ENCODE assay signal across 8 cellular contexts in the genomic region with DNA sequence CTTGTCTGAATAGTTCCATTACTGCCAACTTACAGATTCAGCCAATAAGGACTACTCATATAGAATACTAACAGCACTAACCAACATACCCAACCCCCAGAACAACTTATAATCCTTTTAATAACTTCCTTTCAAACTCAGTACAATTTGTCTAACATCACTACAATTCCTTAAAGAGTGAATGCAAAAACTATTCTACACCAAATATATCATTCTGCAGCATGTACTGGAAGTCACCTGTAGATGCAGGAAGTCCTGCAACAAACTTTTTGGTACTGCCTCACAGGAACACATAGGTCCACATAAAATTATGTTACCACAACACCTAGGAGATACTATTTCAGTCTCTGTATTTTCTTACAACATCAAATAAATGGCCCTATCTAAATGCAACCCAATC. TPM values are rescaled to one million over a fixed set of nuclear protein-coding genes. Genes with fewer than 3 reads are reported as not detected.
DNase-seq lines count a peak whose midpoint lies in the region; ATAC-seq, FAIRE-seq and TF ChIP-seq lines count a peak whose summit lies in the region.

No MANE protein-coding gene starts in this region.

- H2BK5ac ChIP-seq in H1 (ENCODE audit: low read depth, low read length): no peak overlapping the region

- no peak overlapping the region for H3K18ac ChIP-seq in H1 (ENCODE audit: extremely low read depth, low read length)

- no peak overlapping the region for H4K8ac ChIP-seq in H1 (ENCODE audit: extremely low read depth, insufficient read depth, low read length)

- no peak overlapping the region for H2BK120ac ChIP-seq in H1 (replicated peaks; ENCODE audit: low read depth, low read length)

- CTCF ChIA-PET in H1 (lab: Charles Lee; ENCODE audit: partially characterized antibody): no interaction called here

- H3K79me2 ChIP-seq in H1 (ENCODE audit: control insufficient read depth in 1 of 2, insufficient read depth in 2 of 2, low read length in 2 of 2): peaks cover 15 to 69% of the 10 kb centered on the region in 2 experiments; a peak in 3 of 4 replicates

- H3K4ac ChIP-seq in H1 (replicated peaks; ENCODE audit: insufficient read length, low read depth, low read length): no peak overlapping the region

- no peak overlapping the region for H4K91ac ChIP-seq in H1 (replicated peaks; ENCODE audit: insufficient read length, low read length)

- H2AFZ ChIP-seq in H1 (ENCODE audit: low read length): no peak overlapping the region

- intact Hi-C loops in CD14-positive monocyte (cut with micrococcal nuclease): no loop called here

- DNase-seq in CD14-positive monocyte (ENCODE audit: low spot score) (no peak), NT2/D1 (ENCODE audit: low read depth, low spot score) (no peak), H1 (ENCODE audit: low read depth in 1 of 2, low spot score in 2 of 2) (no peak), neural crest cell (ENCODE audit: low read depth, low spot score) (no peak), hepatic stellate cell (ENCODE audit: low spot score) (no peak), NCI-H774 (lab: John Stamatoyannopoulos, UW) (no peak)

- H3K56ac ChIP-seq in H1 (replicated peaks; ENCODE audit: insufficient read length, low read depth, low read length): no peak overlapping the region

- no peak overlapping the region for H3K27ac ChIP-seq in H1 (ENCODE audit: low read depth, low read length)

- POLR2A ChIA-PET in H1 (lab: Charles Lee; ENCODE audit: partially characterized antibody): interaction anchor here (3.4 kb wide), 1 partner anchor 10 kb away, joined by 48 read pairs; no protein-coding TSS in a partner anchor

- TF ChIP-seq EP300 in H1 (IDR thresholded peaks at IDR 0.05; ENCODE audit: borderline replicate concordance in 1 of 2, low read depth in 2 of 2, low read length in 2 of 2): no peak

- peak overlapping the region; percentile 89 to 93 for H3K4me2 ChIP-seq in H1 (ENCODE audit: insufficient read depth in 1 of 2, low read depth in 2 of 2, low read length in 2 of 2)

- H3K14ac ChIP-seq in H1 (ENCODE audit: insufficient read length): no peak overlapping the region

- H3K36me3 Mint-ChIP-seq in CD14-positive monocyte: peaks cover 57 to 63% of the 10 kb centered on the region in 2 donors
- H3K36me3 Mint-ChIP-seq in neural crest cell (ENCODE audit: low read depth): peaks cover 34% of the 10 kb centered on the region

- no peak for TF ChIP-seq POLR2A in H1 (IDR thresholded peaks at IDR 0.05; ENCODE audit: control extremely low read depth in 1 of 2, low read depth in 2 of 2, low read length in 2 of 2)

- peaks cover 0 to 3% (median 0%) of the 10 kb centered on the region in 7 donors for H3K9me3 Mint-ChIP-seq in CD14-positive monocyte
- no peaks in the 10 kb centered on the region for H3K9me3 Mint-ChIP-seq in neural crest cell

- H3K4me3 Mint-ChIP-seq in CD14-positive monocyte (peak overlapping the region; percentile 99), neural crest cell (peak overlapping the region; percentile 99)

- H3K4me1 Mint-ChIP-seq in CD14-positive monocyte (peaks cover 54% of the 10 kb centered on the region), neural crest cell (peaks cover 73% of the 10 kb centered on the region)

- peak overlapping the region; percentile 93 for H3K4me3 ChIP-seq in NT2/D1 (ENCODE audit: insufficient read length, low read depth)
- H3K4me3 ChIP-seq in H1 (ENCODE audit: extremely low read depth in 1 of 4, insufficient read depth in 2 of 4, low read depth in 3 of 4, low read length in 4 of 4): peak overlapping the region in 3 of 4 experiments; percentile 87 to 91 (median 89); a peak in 4 of 8 replicates

- TF ChIP-seq CTCF in CD14-positive monocyte (IDR thresholded peaks at IDR 0.05) (no peak), H1 (IDR thresholded peaks at IDR 0.05; ENCODE audit: control extremely low read depth in 1 of 3, insufficient read depth in 1 of 3, low read depth in 1 of 3, low read length in 3 of 3) (no peak), neural crest cell (conservative IDR thresholded peaks at IDR 0.05) (no peak)

- peaks cover 12 to 14% of the 10 kb centered on the region in 2 experiments for H4K20me1 ChIP-seq in H1 (replicated peaks in 1 of 2; ENCODE audit: control insufficient read depth in 1 of 2, insufficient read depth in 2 of 2, low read length in 2 of 2)

- ATAC-seq in HG03045 (IDR thresholded peaks at IDR 0.05; ENCODE audit: unreplicated experiment): no peak
- ATAC-seq in HG03039 (IDR thresholded peaks at IDR 0.05; ENCODE audit: unreplicated experiment): no peak

- peaks cover 10% of the 10 kb centered on the region for H3K23me2 ChIP-seq in H1 (ENCODE audit: low read depth, low read length)

- no peak overlapping the region for H2AK5ac ChIP-seq in H1 (ENCODE audit: low read depth, low read length)

- no peak overlapping the region for H3K23ac ChIP-seq in H1 (ENCODE audit: insufficient read length)

- H3K27ac Mint-ChIP-seq in CD14-positive monocyte (peak overlapping the region in 6 of 7 donors; percentile 27 to 100 (median 100)), neural crest cell (ENCODE audit: unreplicated experiment) (peak overlapping the region; percentile 75)

- FAIRE-seq in H1 (lab: Jason Lieb, UNC): no peak

- H3K9ac ChIP-seq in NT2/D1 (ENCODE audit: insufficient read length, low read depth) (peak overlapping the region; percentile 97), H1 (replicated peaks in 1 of 4; ENCODE audit: extremely low read depth in 1 of 4, low read depth in 3 of 4, low read length in 3 of 4) (no peak overlapping the region)

- H3K27me3 Mint-ChIP-seq in CD14-positive monocyte (ENCODE audit: low read depth in 3 of 3) (peaks cover 0 to 8% (median 0%) of the 10 kb centered on the region in 3 donors), neural crest cell (ENCODE audit: low read depth) (no peaks in the 10 kb centered on the region)

- 0 out of 2 replicates have a peak, but pooled peaks cover 2% of the 10 kb centered on the region for H3K79me1 ChIP-seq in H1 (ENCODE audit: low read depth, low read length)

- no peaks in the 10 kb centered on the region for H3K27me3 ChIP-seq in NT2/D1 (ENCODE audit: insufficient read depth, insufficient read length)
- H3K27me3 ChIP-seq in H1 (replicated peaks in 1 of 4; ENCODE audit: control insufficient read depth in 3 of 4, extremely low read depth in 1 of 4, insufficient read depth in 3 of 4, low read length in 3 of 4): peaks cover 0 to under 1% (median 0%) of the 10 kb centered on the region in 4 experiments; a peak in 1 of 7 replicates

- H3K9me3 ChIP-seq in NT2/D1 (ENCODE audit: insufficient read depth, low read length) (no peaks in the 10 kb centered on the region), H1 (ENCODE audit: insufficient read depth in 2 of 2, low read depth in 1 of 2, low read length in 1 of 2) (no peaks in the 10 kb centered on the region)

- H3K36me3 ChIP-seq in NT2/D1 (ENCODE audit: insufficient read depth, insufficient read length, low read length) (peaks cover 67% of the 10 kb centered on the region), H1 (ENCODE audit: control insufficient read depth in 2 of 4, insufficient read depth in 4 of 4, low read length in 3 of 4) (peaks cover 4 to 63% (median 50%) of the 10 kb centered on the region in 4 experiments)

- H2BK20ac ChIP-seq in H1 (ENCODE audit: low read length): no peak overlapping the region

- no peak overlapping the region for H2BK15ac ChIP-seq in H1 (ENCODE audit: low read length)

- no peak overlapping the region for H2BK12ac ChIP-seq in H1 (ENCODE audit: low read depth, low read length)

- H3K4me1 ChIP-seq in NT2/D1 (ENCODE audit: insufficient read depth, insufficient read length) (no peaks in the 10 kb centered on the region), H1 (replicated peaks in 1 of 4; ENCODE audit: control insufficient read depth in 3 of 4, insufficient read depth in 4 of 4, low read length in 3 of 4) (peaks cover 0 to 4% (median 2%) of the 10 kb centered on the region in 4 experiments; a peak in 6 of 7 replicates)

- no peak overlapping the region for H4K5ac ChIP-seq in H1 (ENCODE audit: insufficient read length, low read depth, low read length)

- no peak for TF ChIP-seq RAD21 in H1 (IDR thresholded peaks at IDR 0.05 in 1 of 2, conservative IDR thresholded peaks at IDR 0.05 in 1 of 2; ENCODE audit: low read depth in 2 of 2, low read length in 2 of 2)

TF ChIP-seq in H1, 55 proteins besides CTCF, POLR2A, EP300 and RAD21 (continues in another document):
- TF ChIP-seq TAF7 (optimal IDR thresholded peaks at IDR 0.05; ENCODE audit: borderline replicate concordance, low read depth, low read length) (no peak), JUN (IDR thresholded peaks at IDR 0.05; ENCODE audit: low read depth, low read length) (no peak), GTF2F1 (IDR thresholded peaks at IDR 0.05; ENCODE audit: borderline replicate concordance, low read depth, low read length) (no peak), TEAD4 (IDR thresholded peaks at IDR 0.05; ENCODE audit: low read depth, low read length) (no peak), ZNF274 (IDR thresholded peaks at IDR 0.05; ENCODE audit: borderline replicate concordance, extremely low read depth, low read length) (no peak), NANOG (IDR thresholded peaks at IDR 0.05; ENCODE audit: insufficient read depth, low read depth, low read length, poor library complexity, severe bottlenecking) (no peak), SP4 (IDR thresholded peaks at IDR 0.05; ENCODE audit: low read length) (no peak), JUND (IDR thresholded peaks at IDR 0.05; ENCODE audit: low read length) (no peak), KDM5A (IDR thresholded peaks at IDR 0.05; ENCODE audit: low read length) (no peak), SIN3A (conservative IDR thresholded peaks at IDR 0.05 in 1 of 2, IDR thresholded peaks at IDR 0.05 in 1 of 2; ENCODE audit: low read depth in 1 of 2, low read length in 2 of 2) (no peak), KDM1A (IDR thresholded peaks at IDR 0.05; ENCODE audit: borderline replicate concordance, low read length) (no peak), SRF (IDR thresholded peaks at IDR 0.05; ENCODE audit: low read depth, low read length) (no peak), POLR2AphosphoS5 (IDR thresholded peaks at IDR 0.05; ENCODE audit: low read depth, low read length) (no peak), HDAC6 (IDR thresholded peaks at IDR 0.05; ENCODE audit: low read depth, low read length) (no peak), SUZ12 (IDR thresholded peaks at IDR 0.05; ENCODE audit: low read length) (no peak), NRF1 (IDR thresholded peaks at IDR 0.05; ENCODE audit: low read depth, low read length) (no peak)

RNA-seq across cellular contexts. Expression of a gene that starts 2.1 kb away (rescaled TPM):
- polyA plus RNA-seq in CD14-positive monocyte (10 to 100 TPM; 32.0 to 42.3 TPM), H1 (2011; rRNA removed) (64.5 and 87.6 TPM in 2 replicates)
- 61.2 and 68.6 TPM in 2 replicates for total RNA-seq in H1 (2021; fragmentation: NEBNext Ultra II Directional; extraction: Animal tissue kit (Norgen Biotek cat#: 25700))
- polyA plus RNA-seq in H1 (2011; cell fraction: cytosol; rRNA removed): 68.4 TPM
- 330 TPM for polyA plus RNA-seq in H1 (2011; cell fraction: nucleus; rRNA removed)
- 40.6 to 54.1 TPM (median 46.0 TPM) in 4 replicates for polyA plus RNA-seq in H1 (2012, experiment 1 of 2)
- polyA plus RNA-seq in H1 (2012, experiment 2 of 2): 3.7 TPM
- polyA plus RNA-seq in H1 (2013, experiment 1 of 2): 82.9 TPM
- polyA plus RNA-seq in H1 (2013, experiment 2 of 2): 66.2 TPM
- 76.1 and 90.5 TPM in 2 replicates for polyA minus RNA-seq in H1 (2011; rRNA and poly(A)+ RNA removed)
- polyA minus RNA-seq in H1 (2011; cell fraction: cytosol; rRNA and poly(A)+ RNA removed): 78.8 TPM
- polyA minus RNA-seq in H1 (2011; cell fraction: nucleus; rRNA and poly(A)+ RNA removed): 499 TPM
- 127 and 136 TPM in 2 replicates for total RNA-seq in neural crest cell
